ENCODE assay signal across 13 cellular contexts in genomic region chr6:56357616-56358373, GRCh38.
DNase-seq lines count a peak whose midpoint lies in the region; ATAC-seq, FAIRE-seq and TF ChIP-seq lines count a peak whose summit lies in the region.
"Had no signal": no experiment of that assay in that cellular context is flagged by ENCODE, and none has a peak within 500 bp of the region (broad histone marks: within the 10 kb centered on the region; RNA-seq: fewer than 3 reads in every experiment).

No MANE protein-coding gene starts in this region.

- FAIRE-seq in GM12891 (lab: Jason Lieb, UNC) = peak; percentile 16
- FAIRE-seq: G401.6 had no signal

- ATAC-seq in HG02610 (IDR thresholded peaks at IDR 0.05; ENCODE audit: unreplicated experiment) (peak; percentile 50), SK-N-SH treated with all-trans-retinoic acid at 6 μM for 48 hours (peak; percentile 79), HG03045 (IDR thresholded peaks at IDR 0.05; ENCODE audit: unreplicated experiment) (no peak)

- DNase-seq in GM12891 (ENCODE audit: insufficient read length, low spot score) (no peak), kidney tubule cell (ENCODE audit: low spot score) (peak; percentile 49), NCI-H526 treated with DMSO at 0.1 percent for 48 hours (lab: John Stamatoyannopoulos, UW) (no peak), NCI-H2196 (lab: John Stamatoyannopoulos, UW; ENCODE audit: unreplicated experiment) (no peak), NAMALWA (ENCODE audit: low spot score) (no peak)
- DNase-seq: activated CD4-positive, alpha-beta T cell treated with anti-CD3 and anti-CD28 coated beads, Interleukin-2, amount 50 U/mL, for 48 hours; activated naive CD4-positive, alpha-beta T cell; hippocampal formation; NCI-H446 had no signal

- TF ChIP-seq POLR2A in GM12891 (IDR thresholded peaks at IDR 0.05; ENCODE audit: low read depth, low read length) = no peak

TF ChIP-seq in GM12891, 5 proteins besides CTCF, POLR2A, EP300 and RAD21:
- TF ChIP-seq SPI1 (IDR thresholded peaks at IDR 0.05; ENCODE audit: low read depth, low read length) (no peak), POLR2AphosphoS5 (IDR thresholded peaks at IDR 0.05; ENCODE audit: low read depth, low read length) (no peak)

TF ChIP-seq in SK-N-SH treated with all-trans-retinoic acid at 6 μM for 48 hours, 23 proteins besides CTCF, POLR2A, EP300 and RAD21:
- no peak for TF ChIP-seq POU6F1 (CRISPR knock-in tag; IDR thresholded peaks at IDR 0.05; ENCODE audit: borderline replicate concordance, low read depth)
- peak; percentile 12; the same call in 1 of the 2 replicates for TF ChIP-seq ISL1 (CRISPR knock-in tag; IDR thresholded peaks at IDR 0.05)
- TF ChIP-seq, protein P1, sequence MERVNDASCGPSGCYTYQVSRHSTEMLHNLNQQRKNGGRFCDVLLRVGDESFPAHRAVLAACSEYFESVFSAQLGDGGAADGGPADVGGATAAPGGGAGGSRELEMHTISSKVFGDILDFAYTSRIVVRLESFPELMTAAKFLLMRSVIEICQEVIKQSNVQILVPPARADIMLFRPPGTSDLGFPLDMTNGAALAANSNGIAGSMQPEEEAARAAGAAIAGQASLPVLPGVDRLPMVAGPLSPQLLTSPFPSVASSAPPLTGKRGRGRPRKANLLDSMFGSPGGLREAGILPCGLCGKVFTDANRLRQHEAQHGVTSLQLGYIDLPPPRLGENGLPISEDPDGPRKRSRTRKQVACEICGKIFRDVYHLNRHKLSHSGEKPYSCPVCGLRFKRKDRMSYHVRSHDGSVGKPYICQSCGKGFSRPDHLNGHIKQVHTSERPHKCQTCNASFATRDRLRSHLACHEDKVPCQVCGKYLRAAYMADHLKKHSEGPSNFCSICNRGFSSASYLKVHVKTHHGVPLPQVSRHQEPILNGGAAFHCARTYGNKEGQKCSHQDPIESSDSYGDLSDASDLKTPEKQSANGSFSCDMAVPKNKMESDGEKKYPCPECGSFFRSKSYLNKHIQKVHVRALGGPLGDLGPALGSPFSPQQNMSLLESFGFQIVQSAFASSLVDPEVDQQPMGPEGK (CRISPR knock-in tag; IDR thresholded peaks at IDR 0.05; ENCODE audit: borderline replicate concordance) = no peak
- no peak for TF ChIP-seq ZC3H10 (CRISPR knock-in tag; IDR thresholded peaks at IDR 0.05)
- TF ChIP-seq OSR1 (CRISPR knock-in tag; IDR thresholded peaks at IDR 0.05) = no peak
- TF ChIP-seq, protein P2, sequence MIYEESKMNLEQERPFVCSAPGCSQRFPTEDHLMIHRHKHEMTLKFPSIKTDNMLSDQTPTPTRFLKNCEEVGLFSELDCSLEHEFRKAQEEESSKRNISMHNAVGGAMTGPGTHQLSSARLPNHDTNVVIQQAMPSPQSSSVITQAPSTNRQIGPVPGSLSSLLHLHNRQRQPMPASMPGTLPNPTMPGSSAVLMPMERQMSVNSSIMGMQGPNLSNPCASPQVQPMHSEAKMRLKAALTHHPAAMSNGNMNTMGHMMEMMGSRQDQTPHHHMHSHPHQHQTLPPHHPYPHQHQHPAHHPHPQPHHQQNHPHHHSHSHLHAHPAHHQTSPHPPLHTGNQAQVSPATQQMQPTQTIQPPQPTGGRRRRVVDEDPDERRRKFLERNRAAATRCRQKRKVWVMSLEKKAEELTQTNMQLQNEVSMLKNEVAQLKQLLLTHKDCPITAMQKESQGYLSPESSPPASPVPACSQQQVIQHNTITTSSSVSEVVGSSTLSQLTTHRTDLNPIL (CRISPR knock-in tag; IDR thresholded peaks at IDR 0.05; ENCODE audit: low read depth) = no peak
- TF ChIP-seq TSHZ2 (CRISPR knock-in tag; IDR thresholded peaks at IDR 0.05) = no peak
TF ChIP-seq in SK-N-SH treated with all-trans-retinoic acid at 6 μM for 48 hours: peak in this region for 1.
